In genomic region chr9:33264473-33265177, GRCh38 we compare ENCODE assay signal across 8 cellular contexts. TPM values are rescaled to one million over a fixed set of nuclear protein-coding genes. Genes with fewer than 3 reads are reported as not detected.
DNase-seq lines count a peak whose midpoint lies in the region; ATAC-seq and TF ChIP-seq lines count a peak whose summit lies in the region.

BAG1 (minus strand) TSS chr9:33264708.
CHMP5 (plus strand) TSS chr9:33265049; CDS start chr9:33265079, 30 bp downstream.

- H3K36me3 ChIP-seq in adipocyte (ENCODE audit: control insufficient read depth, insufficient read depth, low read length, severe bottlenecking) (peaks cover 55% of the 10 kb centered on the region), cardiac muscle cell (peaks cover 49% of the 10 kb centered on the region), parathyroid adenoma (ENCODE audit: control insufficient read depth, insufficient read depth, low read length) (no peaks in the 10 kb centered on the region), tibial nerve (peaks cover 0 to 64% (median 0%) of the 10 kb centered on the region in 3 donors)

- DNase-seq in NCI-H1436 (lab: John Stamatoyannopoulos, UW): peak; percentile 99
- peak; percentile 99 for DNase-seq in T follicular helper cell (ENCODE audit: low read depth)
- DNase-seq in adipocyte (ENCODE audit: low read depth): peak; percentile 100
- DNase-seq in cardiac muscle cell (ENCODE audit: low read depth in 1 of 2, low spot score in 1 of 2): peak; percentile 99 to 100
- peak; percentile 100 for DNase-seq in tibial nerve (ENCODE audit: low spot score in 2 of 2)

- TF ChIP-seq EP300 in tibial nerve (IDR thresholded peaks at IDR 0.05): peak; percentile 81 to 97

- H3K79me2 ChIP-seq in parathyroid adenoma: peaks cover 4% of the 10 kb centered on the region

- H3K27ac ChIP-seq in cardiac muscle cell: peak within 1 kb of the TSS; percentile 74
- peak within 1 kb of the TSS; percentile 75 for H3K27ac ChIP-seq in parathyroid adenoma
- peak within 1 kb of the TSS; percentile 82 to 98 (median 96) for H3K27ac ChIP-seq in tibial nerve

- WGBS in tibial nerve, 2 donors: 0 to 1% methylated on average over 38 to 49 of the region's 67 CpGs

- H3K4me1 ChIP-seq in adipocyte (ENCODE audit: control insufficient read depth, insufficient read depth, low read length) (peaks cover 15% of the 10 kb centered on the region), cardiac muscle cell (ENCODE audit: low read depth) (no peaks in the 10 kb centered on the region), parathyroid adenoma (peaks cover 3% of the 10 kb centered on the region), tibial nerve (peaks cover 0 to 40% (median 19%) of the 10 kb centered on the region in 4 donors)

- peak; percentile 78 to 88 for TF ChIP-seq POLR2A in tibial nerve (IDR thresholded peaks at IDR 0.05)

- TF ChIP-seq CTCF in GM12875 (IDR thresholded peaks at IDR 0.05; ENCODE audit: borderline replicate concordance, insufficient read depth, low read depth, low read length): 0 out of 2 replicates have a peak, but pooled peaks have one; percentile 2
- peak; percentile 36 for TF ChIP-seq CTCF in cardiac muscle cell (IDR thresholded peaks at IDR 0.05; ENCODE audit: low read depth, low read length)
- peak; percentile 28 for TF ChIP-seq CTCF in parathyroid adenoma (IDR thresholded peaks at IDR 0.05)
- TF ChIP-seq CTCF in tibial nerve (IDR thresholded peaks at IDR 0.05): peak in 3 of 5 experiments; percentile 34 to 70 (median 45)

- H2AFZ ChIP-seq in parathyroid adenoma: peak within 1 kb of the TSS; percentile 76

- peak within 1 kb of the TSS; percentile 89 for H3K4me2 ChIP-seq in parathyroid adenoma (ENCODE audit: low read length)

- H3K4me3 ChIP-seq in GM12875 (ENCODE audit: low read depth, low read length) (peak within 1 kb of the TSS; percentile 100), adipocyte (ENCODE audit: low read length) (peak within 1 kb of the TSS; percentile 98), cardiac muscle cell (peak within 1 kb of the TSS; percentile 89), parathyroid adenoma (ENCODE audit: low read depth, low read length) (peak within 1 kb of the TSS; percentile 92), tibial nerve (peak within 1 kb of the TSS; percentile 81 to 99 (median 97))

- H3K9ac ChIP-seq in adipocyte (ENCODE audit: low read length): peak within 1 kb of the TSS; percentile 94
- no peak within 1 kb of the TSS for H3K9ac ChIP-seq in parathyroid adenoma

- no peaks in the 10 kb centered on the region for H3K9me3 ChIP-seq in adipocyte (ENCODE audit: control insufficient read depth, low read length)
- H3K9me3 ChIP-seq in cardiac muscle cell (ENCODE audit: low read depth): no peaks in the 10 kb centered on the region
- no peaks in the 10 kb centered on the region for H3K9me3 ChIP-seq in parathyroid adenoma (ENCODE audit: control insufficient read depth, low read length)
- H3K9me3 ChIP-seq in tibial nerve: no peaks in the 10 kb centered on the region

- no peaks in the 10 kb centered on the region for H3K27me3 ChIP-seq in adipocyte (replicated peaks; ENCODE audit: control insufficient read depth, insufficient read depth, low read length)
- H3K27me3 ChIP-seq in cardiac muscle cell: no peaks in the 10 kb centered on the region
- no peaks in the 10 kb centered on the region for H3K27me3 ChIP-seq in parathyroid adenoma (ENCODE audit: control insufficient read depth, insufficient read depth, low read length)
- H3K27me3 ChIP-seq in tibial nerve: no peaks in the 10 kb centered on the region

- ATAC-seq in HG02798 (IDR thresholded peaks at IDR 0.05; ENCODE audit: poor library complexity, unreplicated experiment): peak; percentile 90

RNA-seq across cellular contexts. Expression of gene BAG1, which starts in this region (rescaled TPM):
- total RNA-seq in cardiac muscle cell: 248 and 301 TPM in 2 replicates
- polyA plus RNA-seq in cardiac muscle cell: 166 and 270 TPM in 2 replicates
- 100 to 1,000 TPM; 108 to 134 (median 123) TPM for total RNA-seq in tibial nerve

RNA-seq across cellular contexts. Expression of gene CHMP5, which starts in this region (rescaled TPM):
- total RNA-seq in cardiac muscle cell (75.2 and 75.5 TPM in 2 replicates), tibial nerve (10 to 100 TPM; 56.1 to 67.4 (median 59.3) TPM)
- polyA plus RNA-seq in cardiac muscle cell: 99.5 and 122 TPM in 2 replicates

Comparison
In these comparisons a context has a peak if more than half of its experiments do, and no peak if none do; other contexts are left out.
1. Peak in every context shown above with its lines: DNase-seq, ATAC-seq, H3K4me3 ChIP-seq and H3K27ac ChIP-seq.